ENCODE assay signal across 11 cellular contexts in genomic region chr7:44275829-44276570, GRCh38. TPM values are rescaled to one million over a fixed set of nuclear protein-coding genes. Genes with fewer than 3 reads are reported as not detected.
DNase-seq lines count a peak whose midpoint lies in the region; ATAC-seq and TF ChIP-seq lines count a peak whose summit lies in the region.
"Had no signal": no experiment of that assay in that cellular context is flagged by ENCODE, and none has a peak within 500 bp of the region (broad histone marks: within the 10 kb centered on the region; RNA-seq: fewer than 3 reads in every experiment).

No MANE protein-coding gene starts in this region.

- peak overlapping the region; percentile 60 for H3K9ac ChIP-seq in SK-N-MC (ENCODE audit: insufficient read length)

- H3K27me3 ChIP-seq in HAP-1 (ENCODE audit: low read depth), result no peaks in the 10 kb centered on the region
- no peaks in the 10 kb centered on the region for H3K27me3 ChIP-seq in right atrium auricular region

- H3K9me3 ChIP-seq in HAP-1, result no peaks in the 10 kb centered on the region
- H3K9me3 ChIP-seq in SK-N-MC (ENCODE audit: low read depth, low read length), result no peaks in the 10 kb centered on the region
- H3K9me3 ChIP-seq in right atrium auricular region, result no peaks in the 10 kb centered on the region

- H3K4me3 ChIP-seq in HAP-1, result no peak overlapping the region
- H3K4me3 ChIP-seq in SK-N-MC, result peak overlapping the region; percentile 77
- H3K4me3 ChIP-seq in right atrium auricular region, result no peak overlapping the region

- no peak for TF ChIP-seq CTCF in right atrium auricular region (IDR thresholded peaks at IDR 0.05)

- H3K4me1 ChIP-seq in HAP-1 (no peaks in the 10 kb centered on the region), right atrium auricular region (peaks cover 0 to 44% of the 10 kb centered on the region in 2 donors)

- DNase-seq in HAP-1 (ENCODE audit: low spot score in 2 of 2), result peak; percentile 37 to 79
- DNase-seq in SK-N-MC (ENCODE audit: low read depth, low spot score), result peak; percentile 51
- no peak for DNase-seq in right atrium auricular region (ENCODE audit: low spot score)
- DNase-seq in posterior cingulate gyrus, result peak in 6 of 10 donors; percentile 32 to 89 (median 63)
- no peak for DNase-seq in OCI-M1 (lab: John Stamatoyannopoulos, UW)
- DNase-seq in NK-92 treated with Interleukin-12 subunit alpha and Interleukin-12 subunit beta, amount 100 ng/mL, for 24 hours (lab: John Stamatoyannopoulos, UW), result no peak
- DNase-seq in HUDEP-2 (lab: John Stamatoyannopoulos, UW; ENCODE audit: unreplicated experiment in 76 of 76), result no peak
- DNase-seq: activated CD4-positive, alpha-beta T cell treated with anti-CD3 and anti-CD28 coated beads, Interleukin-2, amount 50 U/mL, for 1 hour; activated naive CD4-positive, alpha-beta T cell treated with anti-CD3 and anti-CD28 coated beads for 36 hours; CD8-positive, alpha-beta T cell had no signal

- in situ Hi-C loops in HAP-1 (cut with MboI; ENCODE audit: low sequenced_read_pairs), result no loop called here

- intact Hi-C loops in posterior cingulate gyrus (cut with DNase I), result no loop called here

- peak overlapping the region; percentile 60 for H3K27ac ChIP-seq in SK-N-MC
- H3K27ac ChIP-seq in right atrium auricular region, result peak overlapping the region; percentile 53 to 90

- H3K36me3 ChIP-seq in HAP-1 (replicated peaks) (no peaks in the 10 kb centered on the region), SK-N-MC (ENCODE audit: insufficient read depth, low read length) (no peaks in the 10 kb centered on the region), right atrium auricular region (no peaks in the 10 kb centered on the region)

- ATAC-seq in HG02610 (IDR thresholded peaks at IDR 0.05; ENCODE audit: unreplicated experiment), result no peak
- ATAC-seq: CD8-positive, alpha-beta T cell had no signal

RNA-seq across cellular contexts. Expression of gene CAMK2B, which starts 49.4 kb away (rescaled TPM):
- 10 to 100 TPM; 79.9 to 84.7 TPM for total RNA-seq in right atrium auricular region
- total RNA-seq: CD8-positive, alpha-beta T cell had no signal

Comparison
In these comparisons a context has a peak if more than half of its experiments do, and no peak if none do; other contexts are left out.
1. DNase-seq: peak in HAP-1 (2 of 2), SK-N-MC (single experiment) and posterior cingulate gyrus (6 of 10); none in right atrium auricular region (single experiment), OCI-M1 (single experiment), NK-92 treated with Interleukin-12 subunit alpha and Interleukin-12 subunit beta, amount 100 ng/mL, for 24 hours (single experiment) and HUDEP-2 (0 of 76).